ENCODE assay signal across 8 cellular contexts in genomic region chr2:85326946-85327756, GRCh38. TPM values are rescaled to one million over a fixed set of nuclear protein-coding genes. Genes with fewer than 3 reads are reported as not detected.
DNase-seq lines count a peak whose midpoint lies in the region; ATAC-seq and TF ChIP-seq lines count a peak whose summit lies in the region.

No MANE protein-coding gene starts in this region.

- TF ChIP-seq CTCF in MM.1S (IDR thresholded peaks at IDR 0.05; ENCODE audit: low read length) = no peak
- TF ChIP-seq CTCF in thoracic aorta (IDR thresholded peaks at IDR 0.05) = no peak

- no peaks in the 10 kb centered on the region for H3K27me3 ChIP-seq in MM.1S (replicated peaks; ENCODE audit: insufficient read depth, low read length)
- H3K27me3 ChIP-seq in thoracic aorta (replicated peaks; ENCODE audit: insufficient read depth) = no peaks in the 10 kb centered on the region

- no peaks in the 10 kb centered on the region for H3K9me3 ChIP-seq in MM.1S (replicated peaks; ENCODE audit: insufficient read depth, low read length)
- H3K9me3 ChIP-seq in thoracic aorta = no peaks in the 10 kb centered on the region

- H3K79me2 ChIP-seq in MM.1S (ENCODE audit: low read length) = peaks cover 57% of the 10 kb centered on the region

- peak overlapping the region; percentile 96 to 100 (median 99) for H3K4me3 Mint-ChIP-seq in naive thymus-derived CD8-positive, alpha-beta T cell

- no peaks in the 10 kb centered on the region for H3K27me3 Mint-ChIP-seq in naive thymus-derived CD8-positive, alpha-beta T cell

- H3K27ac Mint-ChIP-seq in naive thymus-derived CD8-positive, alpha-beta T cell = peak overlapping the region; percentile 97 to 100 (median 100)

- peak; percentile 42 for ATAC-seq in GM21723 (IDR thresholded peaks at IDR 0.05; ENCODE audit: unreplicated experiment)
- ATAC-seq in naive thymus-derived CD8-positive, alpha-beta T cell = peak; percentile 50 to 54
- no peak for ATAC-seq in thoracic aorta (ENCODE audit: insufficient number of reproducible peaks, low FRiP score, low read depth)

- H3K9me2 ChIP-seq in MM.1S (replicated peaks; ENCODE audit: insufficient read depth, low read length) = no peaks in the 10 kb centered on the region

- peaks cover 33 to 62% (median 51%) of the 10 kb centered on the region in 4 donors for H3K4me1 Mint-ChIP-seq in naive thymus-derived CD8-positive, alpha-beta T cell

- POLR2A ChIA-PET in naive thymus-derived CD8-positive, alpha-beta T cell (lab: Charles Lee) = interaction anchor here (0.6 to 5.6 kb wide), 42 partner anchors 9 to 1505 kb away, joined by 3 to 122 read pairs (median 6); partner anchors contain the start of genes C2orf68, ELMOD3, GGCX and IMMT

- no peaks in the 10 kb centered on the region for H3K9me3 Mint-ChIP-seq in naive thymus-derived CD8-positive, alpha-beta T cell

- H4K20me1 ChIP-seq in MM.1S (ENCODE audit: insufficient read depth, low read length) = peaks cover 17% of the 10 kb centered on the region

- H3K36me3 ChIP-seq in MM.1S (replicated peaks; ENCODE audit: insufficient read depth, low read length) (0 out of 2 replicates have a peak, but pooled peaks cover 9% of the 10 kb centered on the region), thoracic aorta (peaks cover 25% of the 10 kb centered on the region)

- H3K4me2 ChIP-seq in MM.1S (ENCODE audit: low read depth, low read length) = peak overlapping the region; percentile 93

- peaks cover 18% of the 10 kb centered on the region; the same call in 1 of the 2 replicates for H3F3A ChIP-seq in MM.1S (ENCODE audit: insufficient read depth, low read length)

- H3K9ac ChIP-seq in MM.1S (ENCODE audit: low read length) = peak overlapping the region; percentile 98

- peaks cover 31 to 53% (median 43%) of the 10 kb centered on the region in 3 donors for H3K36me3 Mint-ChIP-seq in naive thymus-derived CD8-positive, alpha-beta T cell

- peak overlapping the region; percentile 96; the same call in 1 of the 2 replicates for H3K27ac ChIP-seq in MM.1S (ENCODE audit: low read length)
- H3K27ac ChIP-seq in epithelial cell of prostate = peak overlapping the region; percentile 81
- H3K27ac ChIP-seq in thoracic aorta = peak overlapping the region; percentile 89 to 98

- H2AFZ ChIP-seq in MM.1S (ENCODE audit: low read length) = peak overlapping the region; percentile 46

- DNase-seq in COLO829 (ENCODE audit: low spot score) = peak; percentile 50
- DNase-seq in MM.1S = peak; percentile 57
- peak in 2 of 3 experiments; percentile 25 to 38 for DNase-seq in activated CD8-positive, alpha-beta memory T cell treated with anti-CD3 and anti-CD28 coated beads for 48 hours (ENCODE audit: low read depth in 2 of 3, low spot score in 2 of 3)
- DNase-seq in epithelial cell of prostate (ENCODE audit: low read depth, low spot score) = no peak
- DNase-seq in naive thymus-derived CD8-positive, alpha-beta T cell = peak; percentile 43 to 86 (median 70)
- no peak for DNase-seq in thoracic aorta (ENCODE audit: low spot score)
- DNase-seq in NCI-H1436 (lab: John Stamatoyannopoulos, UW) = no peak

- H3K4me1 ChIP-seq in MM.1S (ENCODE audit: low read length) (peaks cover 16% of the 10 kb centered on the region), thoracic aorta (ENCODE audit: control insufficient read depth in 1 of 2, low read depth in 2 of 2) (peaks cover 32 to 51% of the 10 kb centered on the region in 2 donors)

- peak overlapping the region; percentile 98 for H3K4me3 ChIP-seq in MM.1S (ENCODE audit: low read length)
- peak overlapping the region; percentile 84 for H3K4me3 ChIP-seq in thoracic aorta

RNA-seq across cellular contexts. Expression of gene TGOLN2, which starts 0.6 kb away (rescaled TPM):
- total RNA-seq in naive thymus-derived CD8-positive, alpha-beta T cell = 100 to 1,000 TPM; 215 to 227 TPM
- 10 to 100 TPM; 55.6 to 80.0 (median 65.1) TPM for polyA plus RNA-seq in naive thymus-derived CD8-positive, alpha-beta T cell
- 100 to 1,000 TPM; 152 to 175 TPM for total RNA-seq in thoracic aorta

RNA-seq across cellular contexts. Expression of gene RETSAT, which starts 27.2 kb away (rescaled TPM):
- total RNA-seq in naive thymus-derived CD8-positive, alpha-beta T cell = 10 to 100 TPM; 21.3 to 25.6 TPM
- polyA plus RNA-seq in naive thymus-derived CD8-positive, alpha-beta T cell = 10 to 100 TPM in 1 of 3 donors, 1 to 10 TPM in 2; 6.6 to 15.1 (median 9.9) TPM
- total RNA-seq in thoracic aorta = 10 to 100 TPM; 37.4 to 44.3 TPM

RNA-seq across cellular contexts. Expression of gene ELMOD3, which starts 27.4 kb away (rescaled TPM):
- total RNA-seq in naive thymus-derived CD8-positive, alpha-beta T cell = 10 to 100 TPM; 27.7 to 29.3 TPM
- polyA plus RNA-seq in naive thymus-derived CD8-positive, alpha-beta T cell = 10 to 100 TPM in 2 of 3 donors, 1 to 10 TPM in 1; 6.3 to 14.5 (median 11.8) TPM
- total RNA-seq in thoracic aorta = 10 to 100 TPM; 21.4 to 38.7 TPM

Comparison
In these comparisons a context has a peak if more than half of its experiments do, and no peak if none do; other contexts are left out.
1. DNase-seq: peak in COLO829 (single experiment), MM.1S (single experiment), activated CD8-positive, alpha-beta memory T cell treated with anti-CD3 and anti-CD28 coated beads for 48 hours (2 of 3) and naive thymus-derived CD8-positive, alpha-beta T cell (10 of 10); none in epithelial cell of prostate (single experiment), thoracic aorta (single experiment) and NCI-H1436 (single experiment).
2. Peak in every context shown above with its lines, with median percentiles within 50 percentile points of each other: H3K27ac ChIP-seq.